ENCODE assay signal across 9 cellular contexts in the genomic region with DNA sequence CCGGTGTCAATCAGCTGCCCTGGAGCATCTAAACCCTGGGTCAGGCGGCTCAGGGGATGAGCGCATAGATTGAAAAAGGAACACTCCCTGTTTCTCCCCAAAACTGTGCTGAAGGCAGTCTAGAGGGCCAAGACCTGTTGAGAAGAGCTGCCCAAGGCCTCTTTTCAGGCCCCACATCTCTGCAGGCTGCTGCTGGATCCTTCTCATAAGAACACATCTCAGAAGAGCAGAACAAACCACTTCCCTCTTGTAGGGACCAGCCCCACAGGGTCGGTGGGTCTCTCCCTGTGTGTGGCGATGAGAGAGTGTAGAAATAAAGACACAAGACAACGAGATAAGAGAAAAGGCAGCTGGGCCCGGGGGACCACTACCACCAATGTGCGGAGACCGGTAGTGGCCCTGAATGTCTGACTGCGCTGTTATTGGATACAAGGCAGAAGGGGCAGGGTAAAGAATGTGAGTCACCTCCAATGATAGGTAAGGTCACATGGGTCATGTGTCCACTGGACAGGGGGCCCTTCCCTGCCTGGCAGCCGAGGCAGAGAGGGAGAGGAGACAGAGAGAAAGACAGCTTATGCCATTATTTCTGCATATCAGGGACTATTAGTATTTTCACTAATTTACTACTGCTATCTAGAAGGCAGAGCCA. TPM values are rescaled to one million over a fixed set of nuclear protein-coding genes. Genes with fewer than 3 reads are reported as not detected.
DNase-seq lines count a peak whose midpoint lies in the region; ATAC-seq and TF ChIP-seq lines count a peak whose summit lies in the region.
"Not testable (repeated sequence)": the region's sequence is repeated elsewhere in the genome, so short reads cannot be mapped to it uniquely, and the experiment has no call there.
"Had no signal": no experiment of that assay in that cellular context is flagged by ENCODE, and none has a peak within 500 bp of the region (broad histone marks: within the 10 kb centered on the region; RNA-seq: fewer than 3 reads in every experiment).

No MANE protein-coding gene starts in this region.

- intact Hi-C loops in CD8-positive, alpha-beta T cell (cut with DNase I, micrococcal nuclease) = loop anchor here in 1 of 2 experiments (5.0 kb wide), 2 partner anchors 267 to 323 kb away; no protein-coding TSS in a partner anchor
- intact Hi-C loops in activated CD4-positive, alpha-beta T cell treated with anti-CD3 and anti-CD28 coated beads, Interleukin-2, amount 10 ng/mL, durations not matched to agents 24 days and 14 days (cut with micrococcal nuclease); activated T-helper 2 cell treated with anti-CD3 and anti-CD28 coated beads, Interferon-gamma antibody, Interleukin-2, Interleukin-4, amounts not matched to agents 10 μg/mL and 5 μg/mL and 100 μg/mL, durations not matched to agents 14 hours and 24 hours and 36 hours (cut with micrococcal nuclease); left ventricle myocardium superior (cut with micrococcal nuclease); naive thymus-derived CD4-positive, alpha-beta T cell (cut with micrococcal nuclease): not testable (repeated sequence)

- peaks cover 31% of the 10 kb centered on the region for H3K4me1 Mint-ChIP-seq in CD8-positive, alpha-beta T cell (ENCODE audit: low read depth)
- H3K4me1 Mint-ChIP-seq in activated CD4-positive, alpha-beta T cell treated with anti-CD3 and anti-CD28 coated beads, Interleukin-2, amount 10 ng/mL, durations not matched to agents 24 days and 14 days = peaks cover 24% of the 10 kb centered on the region
- H3K4me1 Mint-ChIP-seq in activated T-helper 2 cell treated with anti-CD3 and anti-CD28 coated beads, Interferon-gamma antibody, Interleukin-2, Interleukin-4, amounts not matched to agents 10 μg/mL and 5 μg/mL and 100 μg/mL, durations not matched to agents 14 hours and 24 hours and 36 hours (ENCODE audit: low read depth) = peaks cover 44% of the 10 kb centered on the region
- H3K4me1 Mint-ChIP-seq in central memory CD8-positive, alpha-beta T cell = peaks cover 30% of the 10 kb centered on the region
- peaks cover 8 to 27% (median 21%) of the 10 kb centered on the region in 7 donors for H3K4me1 Mint-ChIP-seq in naive thymus-derived CD4-positive, alpha-beta T cell
- H3K4me1 Mint-ChIP-seq in stimulated activated effector memory CD8-positive, alpha-beta T cell treated with anti-CD3 and anti-CD28 coated beads, Interleukin-12 subunit alpha, Interleukin-12 subunit beta, amount 100 ng/mL, for 72 hours = peaks cover 32% of the 10 kb centered on the region

- H3K27me3 ChIP-seq in CD8-positive, alpha-beta T cell (ENCODE audit: insufficient read depth, low read length); naive thymus-derived CD4-positive, alpha-beta T cell (ENCODE audit: control insufficient read depth in 2 of 2, insufficient read depth in 2 of 2, low read length in 2 of 2): not testable (repeated sequence)

- H3K36me3 Mint-ChIP-seq in CD8-positive, alpha-beta T cell = peaks cover 25% of the 10 kb centered on the region
- H3K36me3 Mint-ChIP-seq in activated CD4-positive, alpha-beta T cell treated with anti-CD3 and anti-CD28 coated beads, Interleukin-2, amount 10 ng/mL, durations not matched to agents 24 days and 14 days (ENCODE audit: low read depth) = peaks cover 18% of the 10 kb centered on the region
- peaks cover 46% of the 10 kb centered on the region for H3K36me3 Mint-ChIP-seq in activated T-helper 2 cell treated with anti-CD3 and anti-CD28 coated beads, Interferon-gamma antibody, Interleukin-2, Interleukin-4, amounts not matched to agents 10 μg/mL and 5 μg/mL and 100 μg/mL, durations not matched to agents 14 hours and 24 hours and 36 hours (ENCODE audit: low read depth)
- H3K36me3 Mint-ChIP-seq in central memory CD8-positive, alpha-beta T cell (ENCODE audit: insufficient read depth); naive thymus-derived CD4-positive, alpha-beta T cell: not testable (repeated sequence)
- H3K36me3 Mint-ChIP-seq in stimulated activated effector memory CD8-positive, alpha-beta T cell treated with anti-CD3 and anti-CD28 coated beads, Interleukin-12 subunit alpha, Interleukin-12 subunit beta, amount 100 ng/mL, for 72 hours = peaks cover 28% of the 10 kb centered on the region

- not testable (repeated sequence) for H3K27me3 Mint-ChIP-seq in CD8-positive, alpha-beta T cell (ENCODE audit: low read depth); activated CD4-positive, alpha-beta T cell treated with anti-CD3 and anti-CD28 coated beads, Interleukin-2, amount 10 ng/mL, durations not matched to agents 24 days and 14 days; activated T-helper 2 cell treated with anti-CD3 and anti-CD28 coated beads, Interferon-gamma antibody, Interleukin-2, Interleukin-4, amounts not matched to agents 10 μg/mL and 5 μg/mL and 100 μg/mL, durations not matched to agents 14 hours and 24 hours and 36 hours (ENCODE audit: low read depth); central memory CD8-positive, alpha-beta T cell; naive thymus-derived CD4-positive, alpha-beta T cell

- H3K9me3 Mint-ChIP-seq in CD8-positive, alpha-beta T cell; activated CD4-positive, alpha-beta T cell treated with anti-CD3 and anti-CD28 coated beads, Interleukin-2, amount 10 ng/mL, durations not matched to agents 24 days and 14 days; activated T-helper 2 cell treated with anti-CD3 and anti-CD28 coated beads, Interferon-gamma antibody, Interleukin-2, Interleukin-4, amounts not matched to agents 10 μg/mL and 5 μg/mL and 100 μg/mL, durations not matched to agents 14 hours and 24 hours and 36 hours; central memory CD8-positive, alpha-beta T cell; naive thymus-derived CD4-positive, alpha-beta T cell; stimulated activated effector memory CD8-positive, alpha-beta T cell treated with anti-CD3 and anti-CD28 coated beads, Interleukin-12 subunit alpha, Interleukin-12 subunit beta, amount 100 ng/mL, for 72 hours: not testable (repeated sequence)

- ATAC-seq in CD8-positive, alpha-beta T cell; central memory CD8-positive, alpha-beta T cell (replicated peaks; ENCODE audit: extremely low read depth, poor library complexity, severe bottlenecking); naive thymus-derived CD4-positive, alpha-beta T cell; stimulated activated effector memory CD8-positive, alpha-beta T cell treated with anti-CD3 and anti-CD28 coated beads, Interleukin-12 subunit alpha, Interleukin-12 subunit beta, amount 100 ng/mL, for 72 hours: not testable (repeated sequence)
- ATAC-seq in left ventricle myocardium superior = peak; percentile 20

- not testable (repeated sequence) for H3K4me3 ChIP-seq in CD8-positive, alpha-beta T cell (ENCODE audit: low read depth, low read length); naive thymus-derived CD4-positive, alpha-beta T cell (ENCODE audit: low read length)

- not testable (repeated sequence) for TF ChIP-seq CTCF in CD8-positive, alpha-beta T cell (IDR thresholded peaks at IDR 0.05)

- H3K36me3 ChIP-seq in CD8-positive, alpha-beta T cell (ENCODE audit: insufficient read depth, low read length); naive thymus-derived CD4-positive, alpha-beta T cell (ENCODE audit: control insufficient read depth in 2 of 3, insufficient read depth in 3 of 3, low read length in 3 of 3): not testable (repeated sequence)

- H3K4me3 Mint-ChIP-seq in CD8-positive, alpha-beta T cell; activated CD4-positive, alpha-beta T cell treated with anti-CD3 and anti-CD28 coated beads, Interleukin-2, amount 10 ng/mL, durations not matched to agents 24 days and 14 days; activated T-helper 2 cell treated with anti-CD3 and anti-CD28 coated beads, Interferon-gamma antibody, Interleukin-2, Interleukin-4, amounts not matched to agents 10 μg/mL and 5 μg/mL and 100 μg/mL, durations not matched to agents 14 hours and 24 hours and 36 hours (ENCODE audit: low read depth); central memory CD8-positive, alpha-beta T cell; naive thymus-derived CD4-positive, alpha-beta T cell; stimulated activated effector memory CD8-positive, alpha-beta T cell treated with anti-CD3 and anti-CD28 coated beads, Interleukin-12 subunit alpha, Interleukin-12 subunit beta, amount 100 ng/mL, for 72 hours: not testable (repeated sequence)

- not testable (repeated sequence) for H3K4me1 ChIP-seq in CD8-positive, alpha-beta T cell (ENCODE audit: insufficient read depth, low read length)
- H3K4me1 ChIP-seq in naive thymus-derived CD4-positive, alpha-beta T cell (ENCODE audit: control insufficient read depth in 2 of 2, insufficient read depth in 2 of 2, low read length in 2 of 2) = peaks cover 0 to 14% of the 10 kb centered on the region in 2 donors

- not testable (repeated sequence) for H3K9me3 ChIP-seq in CD8-positive, alpha-beta T cell (ENCODE audit: low read length); naive thymus-derived CD4-positive, alpha-beta T cell (ENCODE audit: control insufficient read depth in 2 of 3, low read length in 3 of 3)

- not testable (repeated sequence) for H3K27ac ChIP-seq in CD8-positive, alpha-beta T cell (ENCODE audit: low read depth, low read length); naive thymus-derived CD4-positive, alpha-beta T cell (ENCODE audit: low read depth, low read length)

- POLR2A ChIA-PET in CD8-positive, alpha-beta T cell (lab: Charles Lee); naive thymus-derived CD4-positive, alpha-beta T cell (lab: Charles Lee): not testable (repeated sequence)

- not testable (repeated sequence) for DNase-seq in CD8-positive, alpha-beta T cell; activated T-helper 2 cell treated with anti-CD3 and anti-CD28 coated beads, Interferon-gamma antibody, Interleukin-2, Interleukin-4, amounts not matched to agents 10 μg/mL and 5 μg/mL and 100 μg/mL, durations not matched to agents 14 hours and 24 hours and 36 hours (ENCODE audit: low spot score); central memory CD8-positive, alpha-beta T cell (ENCODE audit: low spot score in 2 of 2); left ventricle myocardium superior; naive thymus-derived CD4-positive, alpha-beta T cell; stimulated activated effector memory CD8-positive, alpha-beta T cell treated with anti-CD3 and anti-CD28 coated beads, Interleukin-12 subunit alpha, Interleukin-12 subunit beta, amount 100 ng/mL, for 72 hours (ENCODE audit: low spot score in 2 of 2)
- peak; percentile 43 for DNase-seq in activated CD4-positive, alpha-beta T cell treated with anti-CD3 and anti-CD28 coated beads, Interleukin-2, amount 10 ng/mL, durations not matched to agents 24 days and 14 days

- CTCF ChIA-PET in CD8-positive, alpha-beta T cell (lab: Charles Lee); naive thymus-derived CD4-positive, alpha-beta T cell (lab: Charles Lee): not testable (repeated sequence)

- peak overlapping the region; percentile 79 for H3K27ac Mint-ChIP-seq in CD8-positive, alpha-beta T cell
- H3K27ac Mint-ChIP-seq in activated CD4-positive, alpha-beta T cell treated with anti-CD3 and anti-CD28 coated beads, Interleukin-2, amount 10 ng/mL, durations not matched to agents 24 days and 14 days = peak overlapping the region; percentile 27
- H3K27ac Mint-ChIP-seq in activated T-helper 2 cell treated with anti-CD3 and anti-CD28 coated beads, Interferon-gamma antibody, Interleukin-2, Interleukin-4, amounts not matched to agents 10 μg/mL and 5 μg/mL and 100 μg/mL, durations not matched to agents 14 hours and 24 hours and 36 hours = peak overlapping the region; percentile 67
- H3K27ac Mint-ChIP-seq in central memory CD8-positive, alpha-beta T cell (ENCODE audit: low read depth) = peak overlapping the region; percentile 83
- H3K27ac Mint-ChIP-seq in naive thymus-derived CD4-positive, alpha-beta T cell = peak overlapping the region in 6 of 9 donors; percentile 19 to 74 (median 54)
- H3K27ac Mint-ChIP-seq in stimulated activated effector memory CD8-positive, alpha-beta T cell treated with anti-CD3 and anti-CD28 coated beads, Interleukin-12 subunit alpha, Interleukin-12 subunit beta, amount 100 ng/mL, for 72 hours = peak overlapping the region; percentile 81

RNA-seq across cellular contexts. Expression of gene KCTD5, which starts 22.2 kb away (rescaled TPM):
- 10 to 100 TPM; 34.2 to 36.0 TPM for total RNA-seq in CD8-positive, alpha-beta T cell
- 54.4 and 57.0 TPM in 2 replicates for total RNA-seq in activated CD4-positive, alpha-beta T cell treated with anti-CD3 and anti-CD28 coated beads, Interleukin-2, amount 10 ng/mL, durations not matched to agents 24 days and 14 days
- total RNA-seq in activated T-helper 2 cell treated with anti-CD3 and anti-CD28 coated beads, Interferon-gamma antibody, Interleukin-2, Interleukin-4, amounts not matched to agents 10 μg/mL and 5 μg/mL and 100 μg/mL, durations not matched to agents 14 hours and 24 hours and 36 hours = 65.5 and 68.5 TPM in 2 replicates
- 10.4 TPM for total RNA-seq in left ventricle myocardium superior
- 10 to 100 TPM; 21.4 to 37.5 (median 24.6) TPM for total RNA-seq in naive thymus-derived CD4-positive, alpha-beta T cell
- polyA plus RNA-seq in naive thymus-derived CD4-positive, alpha-beta T cell = 10 to 100 TPM; 15.7 to 26.2 TPM

RNA-seq across cellular contexts. Expression of gene PRSS27, which starts 59.9 kb away (rescaled TPM):
- total RNA-seq in CD8-positive, alpha-beta T cell = under 1 TPM; 0.53 to 0.65 TPM
- total RNA-seq in activated CD4-positive, alpha-beta T cell treated with anti-CD3 and anti-CD28 coated beads, Interleukin-2, amount 10 ng/mL, durations not matched to agents 24 days and 14 days = 1.8 and 2.0 TPM in 2 replicates
- total RNA-seq in activated T-helper 2 cell treated with anti-CD3 and anti-CD28 coated beads, Interferon-gamma antibody, Interleukin-2, Interleukin-4, amounts not matched to agents 10 μg/mL and 5 μg/mL and 100 μg/mL, durations not matched to agents 14 hours and 24 hours and 36 hours = 1.8 and 2.1 TPM in 2 replicates
- total RNA-seq in left ventricle myocardium superior = 0.12 TPM
- 1 to 10 TPM in 2 of 5 experiments, under 1 TPM in 3; 0.32 to 1.6 (median 0.98) TPM for total RNA-seq in naive thymus-derived CD4-positive, alpha-beta T cell
- under 1 TPM in 1 of 2 donors, not detected in 1; 0.39 TPM for polyA plus RNA-seq in naive thymus-derived CD4-positive, alpha-beta T cell
- total RNA-seq: Daoy had no signal
- polyA plus RNA-seq: IgD-negative memory B cell had no signal

Comparison
In these comparisons a context has a peak if more than half of its experiments do, and no peak if none do; other contexts are left out.
1. H3K27ac Mint-ChIP-seq: peak in every context shown above with its lines; median percentile 83 in central memory CD8-positive, alpha-beta T cell; 81 in stimulated activated effector memory CD8-positive, alpha-beta T cell treated with anti-CD3 and anti-CD28 coated beads, Interleukin-12 subunit alpha, Interleukin-12 subunit beta, amount 100 ng/mL, for 72 hours; 79 in CD8-positive, alpha-beta T cell; 67 in activated T-helper 2 cell treated with anti-CD3 and anti-CD28 coated beads, Interferon-gamma antibody, Interleukin-2, Interleukin-4, amounts not matched to agents 10 μg/mL and 5 μg/mL and 100 μg/mL, durations not matched to agents 14 hours and 24 hours and 36 hours; 54 in naive thymus-derived CD4-positive, alpha-beta T cell; 27 in activated CD4-positive, alpha-beta T cell treated with anti-CD3 and anti-CD28 coated beads, Interleukin-2, amount 10 ng/mL, durations not matched to agents 24 days and 14 days.